In the genomic region with DNA sequence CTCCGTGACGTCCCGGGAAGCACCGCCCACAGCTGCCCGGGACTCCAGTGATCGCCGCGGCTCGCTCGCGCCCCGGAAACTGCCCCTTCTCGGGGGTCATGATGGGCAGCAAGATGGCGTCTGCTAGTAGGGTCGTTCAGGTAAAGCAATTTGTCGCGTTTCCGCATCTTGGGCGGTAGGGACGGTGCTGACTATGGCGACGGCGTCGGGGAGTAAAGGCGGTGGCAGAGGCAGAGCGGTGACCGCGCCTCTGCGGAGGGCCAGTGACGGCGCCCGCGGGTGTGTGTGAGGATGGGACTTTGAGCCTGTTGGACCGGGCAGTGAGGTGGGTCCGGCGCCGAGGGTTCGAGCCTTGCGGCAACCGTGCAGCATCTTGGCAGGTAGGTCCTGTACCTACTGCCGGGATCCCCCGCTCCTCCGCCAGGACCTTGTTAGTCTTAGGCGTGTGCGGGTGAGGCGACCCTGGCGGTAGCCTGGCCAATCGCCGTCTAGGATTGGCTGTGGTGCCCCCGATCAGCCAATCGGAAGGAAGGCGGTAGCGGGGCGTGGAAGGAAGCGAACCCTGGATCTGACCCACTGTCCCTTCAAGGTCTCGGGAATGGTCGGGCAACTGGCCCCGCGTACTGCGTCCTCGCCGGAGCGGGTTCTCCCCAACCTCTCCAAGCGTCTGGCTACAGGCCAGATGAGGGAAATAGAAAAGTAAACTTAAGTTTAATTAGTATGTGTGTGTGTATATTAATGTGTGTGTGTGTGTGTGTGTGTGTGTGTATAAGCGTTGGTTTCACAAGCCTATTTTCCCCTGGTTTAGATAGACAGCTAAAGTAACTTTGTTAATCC, we compare ENCODE assay signal across 8 cellular contexts. TPM values are rescaled to one million over a fixed set of nuclear protein-coding genes. Genes with fewer than 3 reads are reported as not detected.
DNase-seq lines count a peak whose midpoint lies in the region; ATAC-seq and TF ChIP-seq lines count a peak whose summit lies in the region.

No MANE protein-coding gene starts in this region.

- peaks cover 9% of the 10 kb centered on the region for H3K4me1 ChIP-seq in cardiac muscle cell (ENCODE audit: low read depth)
- no peaks in the 10 kb centered on the region for H3K4me1 ChIP-seq in trophoblast cell (ENCODE audit: control insufficient read depth in 1 of 2, insufficient read depth in 2 of 2, low read length in 2 of 2)
- H3K4me1 ChIP-seq in transverse colon, result peaks cover 3 to 17% (median 11%) of the 10 kb centered on the region in 4 donors

- H3K79me1 ChIP-seq in trophoblast cell (ENCODE audit: low read length), result peaks cover 4% of the 10 kb centered on the region

- H3K9me3 Mint-ChIP-seq in activated naive CD8-positive, alpha-beta T cell treated with anti-CD3 and anti-CD28 coated beads, Interleukin-2, amount 10 ng/mL, durations not matched to agents 7 days and 5 days, result no peaks in the 10 kb centered on the region

- in situ Hi-C loops in transverse colon (cut with MboI; ENCODE audit: low pct_ligation_motif_present in 1 of 4, low pct_unique_long_range_greater_than_20kb in 1 of 4, low sequenced_read_pairs in 3 of 4), result no loop called here

- peaks cover 12% of the 10 kb centered on the region for H3K4me1 Mint-ChIP-seq in activated naive CD8-positive, alpha-beta T cell treated with anti-CD3 and anti-CD28 coated beads, Interleukin-2, amount 10 ng/mL, durations not matched to agents 7 days and 5 days

- H4K12ac ChIP-seq in trophoblast cell (ENCODE audit: low read depth, low read length), result peak overlapping the region; percentile 89

- peak overlapping the region; percentile 96 for H2AFZ ChIP-seq in trophoblast cell (ENCODE audit: insufficient read depth, low read length, poor library complexity)

- no peak overlapping the region for H3K23ac ChIP-seq in trophoblast cell (ENCODE audit: low read length)

- peak overlapping the region; percentile 99 for H3K27ac Mint-ChIP-seq in activated naive CD8-positive, alpha-beta T cell treated with anti-CD3 and anti-CD28 coated beads, Interleukin-2, amount 10 ng/mL, durations not matched to agents 7 days and 5 days

- TF ChIP-seq CTCF in cardiac muscle cell (IDR thresholded peaks at IDR 0.05; ENCODE audit: low read depth, low read length), result no peak
- peak in 4 of 5 experiments; percentile 27 to 80 (median 46) for TF ChIP-seq CTCF in transverse colon (IDR thresholded peaks at IDR 0.05)

- H2BK12ac ChIP-seq in trophoblast cell (ENCODE audit: low read length), result peak overlapping the region; percentile 76

- peak overlapping the region; percentile 84 for H2AK5ac ChIP-seq in trophoblast cell (ENCODE audit: low read length)

- H2BK5ac ChIP-seq in trophoblast cell (ENCODE audit: low read depth, low read length, poor library complexity), result peak overlapping the region; percentile 89

- peak overlapping the region; percentile 98 for H3K4me3 Mint-ChIP-seq in activated naive CD8-positive, alpha-beta T cell treated with anti-CD3 and anti-CD28 coated beads, Interleukin-2, amount 10 ng/mL, durations not matched to agents 7 days and 5 days

- no peak for TF ChIP-seq EP300 in transverse colon (IDR thresholded peaks at IDR 0.05; ENCODE audit: low read depth)

- peak overlapping the region; percentile 79 for H3K27ac ChIP-seq in cardiac muscle cell
- peak overlapping the region; percentile 79 for H3K27ac ChIP-seq in trophoblast cell (ENCODE audit: low read depth, low read length)
- H3K27ac ChIP-seq in transverse colon, result peak overlapping the region; percentile 94 to 98 (median 97)

- H3K4me2 ChIP-seq in trophoblast cell (ENCODE audit: low read length), result peak overlapping the region; percentile 84

- H3K18ac ChIP-seq in trophoblast cell (ENCODE audit: low read length), result peak overlapping the region; percentile 98

- H3K36me3 ChIP-seq in cardiac muscle cell, result no peaks in the 10 kb centered on the region
- peaks cover 0 to 3% of the 10 kb centered on the region in 2 experiments for H3K36me3 ChIP-seq in trophoblast cell (ENCODE audit: control insufficient read depth in 1 of 2, insufficient read depth in 2 of 2, low read length in 2 of 2)
- no peaks in the 10 kb centered on the region for H3K36me3 ChIP-seq in transverse colon

- peaks cover 3% of the 10 kb centered on the region for H3K79me2 ChIP-seq in trophoblast cell (ENCODE audit: control insufficient read depth, insufficient read depth, low read length, poor library complexity)

- H3K27me3 ChIP-seq in cardiac muscle cell, result no peaks in the 10 kb centered on the region
- no peaks in the 10 kb centered on the region for H3K27me3 ChIP-seq in trophoblast cell (ENCODE audit: insufficient read depth, low read length)
- no peaks in the 10 kb centered on the region for H3K27me3 ChIP-seq in transverse colon

- no peaks in the 10 kb centered on the region for H3K27me3 Mint-ChIP-seq in activated naive CD8-positive, alpha-beta T cell treated with anti-CD3 and anti-CD28 coated beads, Interleukin-2, amount 10 ng/mL, durations not matched to agents 7 days and 5 days

- peaks cover 13% of the 10 kb centered on the region for H3K36me3 Mint-ChIP-seq in activated naive CD8-positive, alpha-beta T cell treated with anti-CD3 and anti-CD28 coated beads, Interleukin-2, amount 10 ng/mL, durations not matched to agents 7 days and 5 days

- peak overlapping the region; percentile 99 for H4K91ac ChIP-seq in trophoblast cell (ENCODE audit: low read depth, low read length)

- peak overlapping the region; percentile 98 for H3K14ac ChIP-seq in trophoblast cell (ENCODE audit: low read length)

- peak overlapping the region; percentile 96 for H3K9ac ChIP-seq in trophoblast cell (ENCODE audit: low read length)

- TF ChIP-seq POLR2A in GM10847 (IDR thresholded peaks at IDR 0.05; ENCODE audit: extremely low read depth, insufficient read length), result peak; percentile 54
- TF ChIP-seq POLR2A in transverse colon (IDR thresholded peaks at IDR 0.05), result peak; percentile 95

- H3K9me3 ChIP-seq in cardiac muscle cell (ENCODE audit: low read depth), result no peaks in the 10 kb centered on the region
- H3K9me3 ChIP-seq in trophoblast cell (ENCODE audit: insufficient read depth, low read depth, low read length), result no peaks in the 10 kb centered on the region
- no peaks in the 10 kb centered on the region for H3K9me3 ChIP-seq in transverse colon

- WGBS in trophoblast cell (ENCODE audit: extremely low coverage, insufficient coverage, insufficient read length), result no CpG with 5 or more reads among the region's 65 CpGs
- 0 to 1% methylated on average over 1 to 59 of the region's 65 CpGs for whole genome bisulfite sequencing in transverse colon (ENCODE audit: low coverage in 1 of 2), 2 donors

- H3K4me3 ChIP-seq in cardiac muscle cell (peak overlapping the region; percentile 79), trophoblast cell (ENCODE audit: low read depth, low read length) (peak overlapping the region; percentile 99), transverse colon (peak overlapping the region; percentile 79 to 98 (median 88))

- peak overlapping the region; percentile 96 for H2BK120ac ChIP-seq in trophoblast cell (ENCODE audit: insufficient read depth, low read length, poor library complexity)

- DNase-seq in NCI-H1092 (lab: John Stamatoyannopoulos, UW) (peak; percentile 85), SKM-1 (lab: John Stamatoyannopoulos, UW; ENCODE audit: unreplicated experiment) (peak; percentile 60), cardiac muscle cell (ENCODE audit: low read depth in 1 of 2, low spot score in 1 of 2) (peak; percentile 95 to 96), trophoblast cell (peak; percentile 80 to 87), transverse colon (peak; percentile 93)
- peak; percentile 94 for DNase-seq in activated naive CD8-positive, alpha-beta T cell treated with anti-CD3 and anti-CD28 coated beads, Interleukin-2, amount 10 ng/mL, durations not matched to agents 7 days and 5 days

- H4K8ac ChIP-seq in trophoblast cell (ENCODE audit: low read depth, low read length), result peak overlapping the region; percentile 97

- ATAC-seq in HG02610 (IDR thresholded peaks at IDR 0.05; ENCODE audit: unreplicated experiment), result peak; percentile 94
- peak; percentile 93 for ATAC-seq in activated naive CD8-positive, alpha-beta T cell treated with anti-CD3 and anti-CD28 coated beads, Interleukin-2, amount 10 ng/mL, durations not matched to agents 7 days and 5 days (ENCODE audit: low read depth)

- intact Hi-C loops in transverse colon (cut with DNase I; ENCODE audit: low total_unique reads), result no loop called here

- POLR2A ChIA-PET in activated naive CD8-positive, alpha-beta T cell treated with anti-CD3 and anti-CD28 coated beads, Interleukin-2, amount 10 ng/mL, durations not matched to agents 7 days and 5 days (lab: Charles Lee), result interaction anchor here (0.6 to 3.8 kb wide), 5 partner anchors 16 to 1728 kb away, joined by 3 to 14 read pairs (median 4); partner anchors contain the start of genes CCDC125, CDK7 and CENPH

- H3K4ac ChIP-seq in trophoblast cell (ENCODE audit: low read depth, low read length), result peak overlapping the region; percentile 91

RNA-seq across cellular contexts. Expression of gene CDK7, which starts 16.7 kb away (rescaled TPM):
- 10 to 100 TPM; 21.2 to 23.7 TPM for total RNA-seq in activated naive CD8-positive, alpha-beta T cell treated with anti-CD3 and anti-CD28 coated beads, Interleukin-2, amount 10 ng/mL, durations not matched to agents 7 days and 5 days
- total RNA-seq in cardiac muscle cell, result 17.3 and 87.5 TPM in 2 replicates
- 27.8 and 38.4 TPM in 2 replicates for polyA plus RNA-seq in cardiac muscle cell
- polyA plus RNA-seq in trophoblast cell (2013), result 112 and 122 TPM in 2 replicates
- 10 to 100 TPM; 10.8 to 61.7 (median 21.4) TPM for total RNA-seq in transverse colon

RNA-seq across cellular contexts. Expression of gene CENPH, which starts 28.6 kb away (rescaled TPM):
- total RNA-seq in activated naive CD8-positive, alpha-beta T cell treated with anti-CD3 and anti-CD28 coated beads, Interleukin-2, amount 10 ng/mL, durations not matched to agents 7 days and 5 days, result 10 to 100 TPM; 41.3 to 42.8 TPM
- total RNA-seq in cardiac muscle cell (17.7 and 26.7 TPM in 2 replicates), transverse colon (1 to 10 TPM in 2 of 4 donors, not detected in 2; 1.2 to 4.4 TPM)
- 22.2 and 36.0 TPM in 2 replicates for polyA plus RNA-seq in cardiac muscle cell
- 23.9 and 25.7 TPM in 2 replicates for polyA plus RNA-seq in trophoblast cell (2013)

RNA-seq across cellular contexts. Expression of gene CCNB1, which starts 51.0 kb away (rescaled TPM):
- 100 to 1,000 TPM; 116 to 118 TPM for total RNA-seq in activated naive CD8-positive, alpha-beta T cell treated with anti-CD3 and anti-CD28 coated beads, Interleukin-2, amount 10 ng/mL, durations not matched to agents 7 days and 5 days
- total RNA-seq in cardiac muscle cell (24.1 and 143 TPM in 2 replicates), transverse colon (10 to 100 TPM in 1 of 4 donors, 1 to 10 TPM in 3; 2.2 to 16.9 (median 6.3) TPM)
- 37.1 and 281 TPM in 2 replicates for polyA plus RNA-seq in cardiac muscle cell
- polyA plus RNA-seq in trophoblast cell (2013), result 197 and 203 TPM in 2 replicates

Comparison
In these comparisons a context has a peak if more than half of its experiments do, and no peak if none do; other contexts are left out.
1. Peak in every context shown above with its lines: DNase-seq, ATAC-seq, H3K4me3 ChIP-seq and H3K27ac ChIP-seq.